34 cellular contexts compared by ENCODE assay signal in genomic region chr19:44192127-44192526, GRCh38.
"Had no signal": no experiment of that assay in that cellular context is flagged by ENCODE, and none has a peak within 500 bp of the region (broad histone marks: within the 10 kb centered on the region; RNA-seq: fewer than 3 reads in every experiment).

No MANE protein-coding gene starts in this region.

- H3K4me3 ChIP-seq: MG63 had no signal

- H3K36me3 ChIP-seq: MG63 had no signal

- DNase-seq: Karpas-422, Kasumi-1, MG63, MM.1S, MV-4-11, NCI-H1048, NCI-H1092, NCI-H1092 treated with DMSO at 0.1 percent for 48 hours, NCI-H1105, NCI-H1105 treated with DMSO at 0.1 percent for 48 hours, NCI-H1417, NCI-H1417 treated with DMSO at 0.1 percent for 48 hours, NCI-H1436, NCI-H1436 treated with DMSO at 0.1 percent for 48 hours, NCI-H146, NCI-H1694, NCI-H1694 treated with DMSO at 0.1 percent for 48 hours, NCI-H187, NCI-H187 treated with DMSO at 0.1 percent for 48 hours, NCI-H1930, NCI-H2029, NCI-H2029 treated with DMSO at 0.1 percent for 48 hours, NCI-H2081, NCI-H2081 treated with DMSO at 0.1 percent for 48 hours, NCI-H2107, NCI-H2171, NCI-H2171 treated with DMSO at 0.1 percent for 48 hours, NCI-H2227 treated with DMSO at 0.1 percent for 48 hours, NCI-H226, NCI-H345, NCI-H446, NCI-H446 treated with DMSO at 0.1 percent for 48 hours, NCI-H510A, NCI-H510A treated with DMSO at 0.1 percent for 48 hours had no signal
